Comparison of ENCODE assay signal across 8 cellular contexts in the genomic region with DNA sequence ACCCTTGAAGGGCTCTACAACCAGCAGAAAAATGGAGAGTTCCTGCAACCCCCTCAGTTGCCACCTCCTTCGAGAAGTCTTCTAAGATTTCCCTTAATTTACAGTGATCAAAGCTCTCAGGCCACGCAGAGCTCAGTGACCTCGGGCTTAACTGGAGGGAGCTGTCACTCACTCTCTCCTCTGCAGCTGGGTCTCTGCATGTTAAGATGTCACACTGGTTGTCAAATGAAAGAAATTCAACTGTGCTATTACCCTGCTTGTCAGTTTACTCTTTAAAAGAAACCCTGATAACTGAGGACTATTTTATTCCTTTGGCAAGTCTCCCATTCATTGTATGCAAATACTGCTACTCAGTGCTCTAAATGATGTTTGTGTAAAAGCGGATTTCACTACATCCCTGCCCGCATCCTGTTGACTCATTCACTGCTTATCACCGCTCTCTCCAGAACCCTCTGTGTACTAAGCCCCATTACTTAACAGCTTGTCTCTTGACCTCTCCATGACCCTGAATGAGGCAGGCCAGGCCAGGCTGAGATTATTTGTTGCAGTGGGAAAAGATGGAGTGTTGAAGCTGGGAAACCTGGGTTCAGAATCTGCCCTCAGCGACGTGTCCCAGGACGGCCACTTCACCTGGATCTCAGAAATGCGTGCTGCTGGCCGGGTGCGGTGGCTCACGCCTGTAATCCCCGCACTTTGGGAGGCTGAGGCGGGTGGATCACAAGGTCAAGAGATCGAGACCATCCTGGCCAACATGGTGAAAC. TPM values are rescaled to one million over a fixed set of nuclear protein-coding genes. Genes with fewer than 3 reads are reported as not detected.
A peak's percentile ranks its signal among the peaks of the same experiment; 100 is the strongest.
DNase-seq lines count a peak whose midpoint lies in the region; ATAC-seq and TF ChIP-seq lines count a peak whose summit lies in the region.

No MANE protein-coding gene starts in this region.

- H3K27ac ChIP-seq in colonic mucosa = peak overlapping the region; percentile 36
- H3K27ac ChIP-seq in mesodermal cell (ENCODE audit: low read depth, low read length, severe bottlenecking) = peak overlapping the region; percentile 76
- H3K27ac ChIP-seq in thoracic aorta = peak overlapping the region; percentile 52 to 95

- H3K9me3 ChIP-seq in colonic mucosa (no peaks in the 10 kb centered on the region), mesodermal cell (ENCODE audit: control insufficient read depth, low read length) (no peaks in the 10 kb centered on the region), thoracic aorta (no peaks in the 10 kb centered on the region)

- H3K4me1 ChIP-seq in colonic mucosa (peaks cover 31% of the 10 kb centered on the region), mesodermal cell (ENCODE audit: control insufficient read depth, insufficient read depth, low read length, poor library complexity, severe bottlenecking) (peaks cover 24% of the 10 kb centered on the region), thoracic aorta (ENCODE audit: control insufficient read depth in 1 of 2, low read depth in 2 of 2) (peaks cover 36 to 75% of the 10 kb centered on the region in 2 donors)

- WGBS in mesodermal cell (ENCODE audit: insufficient coverage in 2 of 2), 2 experiments = 44 to 54% methylated on average over 8 to 12 of the region's 16 CpGs

- no peak for TF ChIP-seq CTCF in GM12864 (IDR thresholded peaks at IDR 0.05; ENCODE audit: low read depth, low read length, missing control alignments)
- no peak for TF ChIP-seq CTCF in colonic mucosa (IDR thresholded peaks at IDR 0.05)
- TF ChIP-seq CTCF in thoracic aorta (IDR thresholded peaks at IDR 0.05) = no peak
- no peak for TF ChIP-seq CTCF in GM13977 (IDR thresholded peaks at IDR 0.05; ENCODE audit: extremely low read depth, insufficient read depth, missing control alignments)

- in situ Hi-C loops in GM13977 (cut with MboI; ENCODE audit: low pct_unique_long_range_greater_than_20kb, low sequenced_read_pairs, unreplicated experiment) = loop anchor here (25.0 kb wide), 2 partner anchors 292 to 467 kb away; no protein-coding TSS in a partner anchor

- intact Hi-C loops in colonic mucosa (cut with DNase I) = no loop called here

- DNase-seq in GM12864 (ENCODE audit: low read depth) = peak; percentile 7
- peak; percentile 71 for DNase-seq in LoVo (ENCODE audit: low spot score)
- DNase-seq in activated CD4-positive, CD25-positive, alpha-beta regulatory T cell (lab: John Stamatoyannopoulos, UW) = peak in 3 of 4 experiments; percentile 23 to 41 (median 26)
- peak; percentile 55 for DNase-seq in colonic mucosa
- no peak for DNase-seq in thoracic aorta (ENCODE audit: low spot score)
- DNase-seq in GM13977 (ENCODE audit: low spot score) = no peak

- ATAC-seq in thoracic aorta (ENCODE audit: insufficient number of reproducible peaks, low FRiP score, low read depth) (peak; percentile 90), HG02678 (IDR thresholded peaks at IDR 0.05; ENCODE audit: unreplicated experiment) (no peak)

- H3K4me3 ChIP-seq in GM12864 (ENCODE audit: low read depth, low read length) (no peak overlapping the region), colonic mucosa (no peak overlapping the region), mesodermal cell (ENCODE audit: extremely low read depth, insufficient read depth, low read length, poor library complexity, severe bottlenecking) (no peak overlapping the region), thoracic aorta (no peak overlapping the region)

- H3K9ac ChIP-seq in colonic mucosa (ENCODE audit: low read depth in 2 of 2, low read length in 2 of 2) = peak overlapping the region in 1 of 2 donors; percentile 4

- H3K27me3 ChIP-seq in colonic mucosa (no peaks in the 10 kb centered on the region), thoracic aorta (replicated peaks; ENCODE audit: insufficient read depth) (no peaks in the 10 kb centered on the region)

- H3K36me3 ChIP-seq in colonic mucosa (no peaks in the 10 kb centered on the region), mesodermal cell (ENCODE audit: control insufficient read depth, insufficient read depth, low read length) (no peaks in the 10 kb centered on the region), thoracic aorta (no peaks in the 10 kb centered on the region)

RNA-seq across cellular contexts. Expression of a gene that starts 13.7 kb away (rescaled TPM):
- total RNA-seq in colonic mucosa (100 to 1,000 TPM in 1 of 2 donors, 10 to 100 TPM in 1; 69.6 to 120 TPM), thoracic aorta (100 to 1,000 TPM in 1 of 2 donors, 10 to 100 TPM in 1; 65.9 to 150 TPM)
- polyA plus RNA-seq in mesodermal cell (2013, experiment 1 of 2) = 4.3 TPM
- polyA plus RNA-seq in mesodermal cell (2013, experiment 2 of 2) = 4.7 TPM

RNA-seq across cellular contexts. Expression of a gene that starts 39.6 kb away (rescaled TPM):
- total RNA-seq in colonic mucosa = not detected
- polyA plus RNA-seq in mesodermal cell (2013, experiment 1 of 2) = not detected
- polyA plus RNA-seq in mesodermal cell (2013, experiment 2 of 2) = not detected
- total RNA-seq in thoracic aorta = not detected

Comparison
In these comparisons a context has a peak if more than half of its experiments do, and no peak if none do; other contexts are left out.
1. DNase-seq: peak in GM12864 (single experiment), LoVo (single experiment), activated CD4-positive, CD25-positive, alpha-beta regulatory T cell (3 of 4) and colonic mucosa (single experiment); none in thoracic aorta (single experiment) and GM13977 (single experiment).
2. Peak in every context shown above with its lines, with median percentiles within 50 percentile points of each other: H3K27ac ChIP-seq.